In the genomic region with DNA sequence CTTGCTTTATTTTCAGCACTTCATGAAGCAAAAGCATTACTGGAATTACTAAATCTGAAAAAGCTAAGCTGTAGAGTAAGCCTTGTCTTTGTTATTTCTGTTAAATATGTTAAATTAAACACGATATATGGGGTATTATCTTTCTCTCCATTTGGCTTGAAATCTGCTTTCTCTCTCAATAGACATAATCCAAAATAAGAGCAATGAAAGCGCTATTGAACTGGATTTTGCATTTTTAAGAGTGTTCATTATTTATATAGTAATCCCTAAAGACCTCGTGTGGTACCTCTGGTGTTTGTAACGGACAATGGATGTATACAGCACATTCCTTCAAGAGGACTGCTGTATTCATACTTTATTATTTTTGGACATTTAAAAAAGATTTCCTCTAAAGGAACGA, we compare ENCODE assay signal across 8 cellular contexts.
"Had no signal": no experiment of that assay in that cellular context is flagged by ENCODE, and none has a peak within 500 bp of the region (broad histone marks: within the 10 kb centered on the region; RNA-seq: fewer than 3 reads in every experiment).

No MANE protein-coding gene starts in this region.

- H3K4me3 ChIP-seq: GM12878 had no signal

- FAIRE-seq: G401.6, GM12878, GM12891, GM12892, GM18507, GM19239 had no signal

- DNase-seq: GDM1, GF-D8 had no signal

- ATAC-seq: GM12878 had no signal
